1 cellular context compared by ENCODE assay signal in the genomic region with DNA sequence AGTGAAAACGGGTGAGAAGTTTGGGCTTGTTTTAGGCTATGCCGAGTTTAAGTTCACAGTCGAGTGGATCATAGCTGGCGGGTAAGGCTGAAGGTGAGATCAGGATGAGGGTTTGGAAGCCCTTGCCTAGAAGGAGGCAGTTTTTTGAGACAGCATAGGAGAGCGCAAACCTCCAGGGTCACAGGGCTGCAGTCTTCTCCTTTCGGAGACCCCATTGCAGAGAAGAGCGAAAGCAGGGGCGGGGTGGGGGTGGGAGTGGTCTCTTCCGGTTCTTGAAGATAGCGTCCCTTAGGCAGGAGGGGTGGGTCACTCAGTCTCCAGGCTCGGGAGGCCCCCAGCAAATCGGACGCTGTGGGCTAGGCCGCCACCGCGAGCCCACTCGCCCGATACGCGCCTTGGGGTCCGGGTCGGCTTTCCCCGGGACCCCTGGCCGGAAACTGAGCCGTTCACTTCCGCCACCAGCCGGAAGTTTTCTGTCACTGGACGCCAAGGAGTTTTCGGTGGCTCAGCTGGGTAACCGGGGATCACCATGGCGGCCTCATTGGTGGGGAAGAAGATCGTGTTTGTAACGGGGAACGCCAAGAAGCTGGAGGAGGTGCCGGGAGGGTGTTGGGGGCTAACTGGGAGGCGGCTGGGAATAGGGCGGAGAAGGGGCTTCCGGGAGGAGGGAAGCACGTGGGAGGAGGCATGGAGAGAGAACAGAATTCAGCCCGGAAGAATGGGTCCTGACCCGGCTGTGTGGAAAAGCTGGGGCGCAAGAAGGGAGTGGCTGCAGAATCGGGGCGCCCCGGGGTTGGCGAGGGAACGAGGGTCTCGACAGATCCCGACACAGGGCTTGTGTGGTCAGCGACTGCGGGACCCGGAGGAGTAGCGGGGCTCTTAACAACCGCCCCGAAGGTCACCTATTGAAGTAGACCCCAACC.
TF ChIP-seq lines count a peak whose summit lies in the region.

Gene ITPA, plus strand, starts transcription at position 476 of the 923 bp plus-strand sequence. Its CDS starts 54 bp downstream, at position 530.

TF ChIP-seq in HEK293, 187 proteins besides CTCF, POLR2A, EP300 and RAD21 (continued from another document and continues in another):
- TF ChIP-seq PRDM6 (tag by site-specific recombination; IDR thresholded peaks at IDR 0.05): no peak
- peak; percentile 89 for TF ChIP-seq ZXDB (tag by site-specific recombination; IDR thresholded peaks at IDR 0.05)
- peak; percentile 80 for TF ChIP-seq KLF8 (tag by site-specific recombination; IDR thresholded peaks at IDR 0.05)
- TF ChIP-seq, protein P1, sequence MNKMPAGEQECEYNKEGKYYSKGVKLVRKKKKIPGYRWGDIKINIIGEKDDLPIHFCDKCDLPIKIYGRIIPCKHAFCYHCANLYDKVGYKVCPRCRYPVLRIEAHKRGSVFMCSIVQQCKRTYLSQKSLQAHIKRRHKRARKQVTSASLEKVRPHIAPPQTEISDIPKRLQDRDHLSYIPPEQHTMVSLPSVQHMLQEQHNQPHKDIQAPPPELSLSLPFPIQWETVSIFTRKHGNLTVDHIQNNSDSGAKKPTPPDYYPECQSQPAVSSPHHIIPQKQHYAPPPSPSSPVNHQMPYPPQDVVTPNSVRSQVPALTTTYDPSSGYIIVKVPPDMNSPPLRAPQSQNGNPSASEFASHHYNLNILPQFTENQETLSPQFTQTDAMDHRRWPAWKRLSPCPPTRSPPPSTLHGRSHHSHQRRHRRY (tag by site-specific recombination; IDR thresholded peaks at IDR 0.05): no peak
- TF ChIP-seq ZNF140 (tag by site-specific recombination; IDR thresholded peaks at IDR 0.05): no peak
- no peak for TF ChIP-seq ZNF248 (tag by site-specific recombination; IDR thresholded peaks at IDR 0.05)
- TF ChIP-seq, protein P2, sequence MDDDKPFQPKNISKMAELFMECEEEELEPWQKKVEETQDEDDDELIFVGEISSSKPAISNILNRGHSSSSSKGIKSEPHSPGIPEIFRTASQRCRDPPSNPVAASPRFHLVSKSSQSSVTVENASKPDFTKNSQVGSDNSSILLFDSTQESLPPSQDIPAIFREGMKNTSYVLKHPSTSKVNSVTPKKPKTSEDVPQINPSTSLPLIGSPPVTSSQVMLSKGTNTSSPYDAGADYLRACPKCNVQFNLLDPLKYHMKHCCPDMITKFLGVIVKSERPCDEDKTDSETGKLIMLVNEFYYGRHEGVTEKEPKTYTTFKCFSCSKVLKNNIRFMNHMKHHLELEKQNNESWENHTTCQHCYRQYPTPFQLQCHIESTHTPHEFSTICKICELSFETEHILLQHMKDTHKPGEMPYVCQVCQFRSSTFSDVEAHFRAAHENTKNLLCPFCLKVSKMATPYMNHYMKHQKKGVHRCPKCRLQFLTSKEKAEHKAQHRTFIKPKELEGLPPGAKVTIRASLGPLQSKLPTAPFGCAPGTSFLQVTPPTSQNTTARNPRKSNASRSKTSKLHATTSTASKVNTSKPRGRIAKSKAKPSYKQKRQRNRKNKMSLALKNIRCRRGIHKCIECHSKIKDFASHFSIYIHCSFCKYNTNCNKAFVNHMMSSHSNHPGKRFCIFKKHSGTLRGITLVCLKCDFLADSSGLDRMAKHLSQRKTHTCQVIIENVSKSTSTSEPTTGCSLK (tag by site-specific recombination; IDR thresholded peaks at IDR 0.05): no peak
- no peak for TF ChIP-seq ZNF660 (tag by site-specific recombination; IDR thresholded peaks at IDR 0.05)
- no peak for TF ChIP-seq ZNF157 (tag by site-specific recombination; IDR thresholded peaks at IDR 0.05)
- no peak for TF ChIP-seq ZNF549 (tag by site-specific recombination; IDR thresholded peaks at IDR 0.05)
- no peak for TF ChIP-seq ZNF155 (tag by site-specific recombination; IDR thresholded peaks at IDR 0.05)
- no peak for TF ChIP-seq ZIC2 (tag by site-specific recombination; IDR thresholded peaks at IDR 0.05)
- TF ChIP-seq ZSCAN30 (tag by site-specific recombination; IDR thresholded peaks at IDR 0.05): peak; percentile 58; the same call in 1 of the 2 replicates
- no peak for TF ChIP-seq PRDM2 (tag by site-specific recombination; IDR thresholded peaks at IDR 0.05; ENCODE audit: borderline replicate concordance)
- no peak for TF ChIP-seq WT1 (tag by site-specific recombination; IDR thresholded peaks at IDR 0.05)
- TF ChIP-seq ZNF223 (tag by site-specific recombination; IDR thresholded peaks at IDR 0.05): no peak
- TF ChIP-seq ZNF221 (tag by site-specific recombination; IDR thresholded peaks at IDR 0.05; ENCODE audit: borderline replicate concordance): no peak
- TF ChIP-seq SP7 (tag by site-specific recombination; IDR thresholded peaks at IDR 0.05): peak; percentile 36; the same call in 1 of the 2 replicates
- no peak for TF ChIP-seq ZNF747 (tag by site-specific recombination; IDR thresholded peaks at IDR 0.05)
- TF ChIP-seq ZNF426 (tag by site-specific recombination; IDR thresholded peaks at IDR 0.05): no peak
- no peak for TF ChIP-seq ZNF791 (tag by site-specific recombination; IDR thresholded peaks at IDR 0.05)
- no peak for TF ChIP-seq HOXC10 (CRISPR knock-in tag; IDR thresholded peaks at IDR 0.05)
- TF ChIP-seq ZNF350 (tag by site-specific recombination; IDR thresholded peaks at IDR 0.05): no peak
- no peak for TF ChIP-seq TRIM28 (IDR thresholded peaks at IDR 0.05; ENCODE audit: borderline replicate concordance, low read length)
- peak; percentile 68 for TF ChIP-seq ZFHX2 (tag by site-specific recombination; conservative IDR thresholded peaks at IDR 0.05)
- no peak; the same call in 1 of the 2 replicates for TF ChIP-seq ZNF558 (tag by site-specific recombination; IDR thresholded peaks at IDR 0.05)
- TF ChIP-seq ZNF76 (tag by site-specific recombination; IDR thresholded peaks at IDR 0.05; ENCODE audit: borderline replicate concordance, low read depth): peak; percentile 81
- no peak for TF ChIP-seq ZFP41 (tag by site-specific recombination; IDR thresholded peaks at IDR 0.05; ENCODE audit: borderline replicate concordance)
- no peak for TF ChIP-seq ZNF26 (tag by site-specific recombination; IDR thresholded peaks at IDR 0.05)
- TF ChIP-seq KLF17 (tag by site-specific recombination; IDR thresholded peaks at IDR 0.05): peak; percentile 72; the same call in 1 of the 2 replicates
- TF ChIP-seq ZNF175 (tag by site-specific recombination; IDR thresholded peaks at IDR 0.05): no peak
- TF ChIP-seq, protein P3, sequence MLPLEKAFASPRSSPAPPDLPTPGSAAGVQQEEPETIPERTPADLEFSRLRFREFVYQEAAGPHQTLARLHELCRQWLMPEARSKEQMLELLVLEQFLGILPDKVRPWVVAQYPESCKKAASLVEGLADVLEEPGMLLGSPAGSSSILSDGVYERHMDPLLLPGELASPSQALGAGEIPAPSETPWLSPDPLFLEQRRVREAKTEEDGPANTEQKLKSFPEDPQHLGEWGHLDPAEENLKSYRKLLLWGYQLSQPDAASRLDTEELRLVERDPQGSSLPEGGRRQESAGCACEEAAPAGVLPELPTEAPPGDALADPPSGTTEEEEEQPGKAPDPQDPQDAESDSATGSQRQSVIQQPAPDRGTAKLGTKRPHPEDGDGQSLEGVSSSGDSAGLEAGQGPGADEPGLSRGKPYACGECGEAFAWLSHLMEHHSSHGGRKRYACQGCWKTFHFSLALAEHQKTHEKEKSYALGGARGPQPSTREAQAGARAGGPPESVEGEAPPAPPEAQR (tag by site-specific recombination; IDR thresholded peaks at IDR 0.05): no peak
- TF ChIP-seq, protein P4, sequence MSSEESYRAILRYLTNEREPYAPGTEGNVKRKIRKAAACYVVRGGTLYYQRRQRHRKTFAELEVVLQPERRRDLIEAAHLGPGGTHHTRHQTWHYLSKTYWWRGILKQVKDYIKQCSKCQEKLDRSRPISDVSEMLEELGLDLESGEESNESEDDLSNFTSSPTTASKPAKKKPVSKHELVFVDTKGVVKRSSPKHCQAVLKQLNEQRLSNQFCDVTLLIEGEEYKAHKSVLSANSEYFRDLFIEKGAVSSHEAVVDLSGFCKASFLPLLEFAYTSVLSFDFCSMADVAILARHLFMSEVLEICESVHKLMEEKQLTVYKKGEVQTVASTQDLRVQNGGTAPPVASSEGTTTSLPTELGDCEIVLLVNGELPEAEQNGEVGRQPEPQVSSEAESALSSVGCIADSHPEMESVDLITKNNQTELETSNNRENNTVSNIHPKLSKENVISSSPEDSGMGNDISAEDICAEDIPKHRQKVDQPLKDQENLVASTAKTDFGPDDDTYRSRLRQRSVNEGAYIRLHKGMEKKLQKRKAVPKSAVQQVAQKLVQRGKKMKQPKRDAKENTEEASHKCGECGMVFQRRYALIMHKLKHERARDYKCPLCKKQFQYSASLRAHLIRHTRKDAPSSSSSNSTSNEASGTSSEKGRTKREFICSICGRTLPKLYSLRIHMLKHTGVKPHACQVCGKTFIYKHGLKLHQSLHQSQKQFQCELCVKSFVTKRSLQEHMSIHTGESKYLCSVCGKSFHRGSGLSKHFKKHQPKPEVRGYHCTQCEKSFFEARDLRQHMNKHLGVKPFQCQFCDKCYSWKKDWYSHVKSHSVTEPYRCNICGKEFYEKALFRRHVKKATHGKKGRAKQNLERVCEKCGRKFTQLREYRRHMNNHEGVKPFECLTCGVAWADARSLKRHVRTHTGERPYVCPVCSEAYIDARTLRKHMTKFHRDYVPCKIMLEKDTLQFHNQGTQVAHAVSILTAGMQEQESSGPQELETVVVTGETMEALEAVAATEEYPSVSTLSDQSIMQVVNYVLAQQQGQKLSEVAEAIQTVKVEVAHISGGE (tag by site-specific recombination; conservative IDR thresholded peaks at IDR 0.05; ENCODE audit: low read depth): peak; percentile 97
- peak; percentile 74 for TF ChIP-seq EGR2 (tag by site-specific recombination; IDR thresholded peaks at IDR 0.05; ENCODE audit: low read depth)
- TF ChIP-seq ZNF311 (tag by site-specific recombination; IDR thresholded peaks at IDR 0.05; ENCODE audit: borderline replicate concordance): no peak
- no peak for TF ChIP-seq ZNF423 (tag by site-specific recombination; IDR thresholded peaks at IDR 0.05)
